ENCODE assay signal across 27 cellular contexts in genomic region chr10:75646931-75647330, GRCh38.
"Had no signal": no experiment of that assay in that cellular context is flagged by ENCODE, and none has a peak within 500 bp of the region (broad histone marks: within the 10 kb centered on the region; RNA-seq: fewer than 3 reads in every experiment).

No MANE protein-coding gene starts in this region.

- H3K4me1 Mint-ChIP-seq: activated CD4-positive, alpha-beta T cell treated with anti-CD3 and anti-CD28 coated beads for 36 hours; activated CD4-positive, alpha-beta T cell treated with anti-CD3 and anti-CD28 coated beads, Interleukin-2, amount 10 ng/mL, durations not matched to agents 24 days and 14 days; activated CD8-positive, alpha-beta memory T cell treated with anti-CD3 and anti-CD28 coated beads, Interleukin-2, amount 10 ng/mL, durations not matched to agents 7 days and 5 days; activated naive CD4-positive, alpha-beta T cell treated with anti-CD3 and anti-CD28 coated beads, Interleukin-2, amount 10 ng/mL, durations not matched to agents 7 days and 5 days; activated naive CD8-positive, alpha-beta T cell treated with anti-CD3 and anti-CD28 coated beads, Interleukin-2, amount 10 ng/mL, durations not matched to agents 7 days and 5 days; central memory CD8-positive, alpha-beta T cell had no signal

- H3K27me3 ChIP-seq: brain microvascular endothelial cell, esophagus squamous epithelium, gastroesophageal sphincter had no signal

- H3K27me3 Mint-ChIP-seq: activated naive CD4-positive, alpha-beta T cell treated with anti-CD3 and anti-CD28 coated beads, Interleukin-2, amount 10 ng/mL, durations not matched to agents 7 days and 5 days; central memory CD8-positive, alpha-beta T cell; effector memory CD8-positive, alpha-beta T cell had no signal

- H3K27ac ChIP-seq: brain microvascular endothelial cell, coronary artery had no signal

- DNase-seq: activated CD4-positive, alpha-beta memory T cell treated with anti-CD3 and anti-CD28 coated beads for 36 hours; activated CD4-positive, alpha-beta T cell treated with anti-CD3 and anti-CD28 coated beads for 36 hours; activated CD4-positive, alpha-beta T cell treated with anti-CD3 and anti-CD28 coated beads, Interleukin-2, amount 10 ng/mL, durations not matched to agents 24 days and 14 days; activated CD4-positive, CD25-positive, alpha-beta regulatory T cell; activated CD4-positive, CD25-positive, alpha-beta regulatory T cell treated with anti-CD3 and anti-CD28 coated beads, Interleukin-2, amount 50 U/mL, for 72 hours; activated CD8-positive, alpha-beta memory T cell treated with anti-CD3 and anti-CD28 coated beads, Interleukin-2, amount 10 ng/mL, durations not matched to agents 7 days and 5 days; activated CD8-positive, alpha-beta memory T cell treated with anti-CD3 and anti-CD28 coated beads, Interleukin-2, amount 50 U/mL, for 4 hours; activated CD8-positive, alpha-beta T cell treated with anti-CD3 and anti-CD28 coated beads, Interleukin-2, amount 10 ng/mL, durations not matched to agents 7 days and 5 days; activated gamma-delta T cell; activated naive CD4-positive, alpha-beta T cell; activated naive CD4-positive, alpha-beta T cell treated with anti-CD3 and anti-CD28 coated beads, Interleukin-2, amount 10 ng/mL, durations not matched to agents 7 days and 5 days; activated naive CD8-positive, alpha-beta T cell treated with anti-CD3 and anti-CD28 coated beads, Interleukin-2, amount 10 ng/mL, durations not matched to agents 7 days and 5 days; activated T-cell treated with anti-CD3 and anti-CD28 coated beads, Interleukin-2, amount 50 U/mL, for 1 hour; activated T-cell treated with anti-CD3 and anti-CD28 coated beads, Interleukin-2, amount 50 U/mL, for 72 hours; amniotic stem cell; brain microvascular endothelial cell; dermis blood vessel endothelial cell; effector CD4-positive, alpha-beta T cell; effector memory CD8-positive, alpha-beta T cell; erythroblast; esophagus squamous epithelium; foreskin melanocyte; T-helper 2 cell had no signal

- H3K4me3 ChIP-seq: coronary artery, gastroesophageal sphincter had no signal

- H3K36me3 ChIP-seq: brain microvascular endothelial cell, esophagus squamous epithelium, gastroesophageal sphincter had no signal

- H3K9me3 Mint-ChIP-seq: activated CD4-positive, alpha-beta memory T cell treated with anti-CD3 and anti-CD28 coated beads for 36 hours; activated CD4-positive, alpha-beta T cell treated with anti-CD3 and anti-CD28 coated beads, Interleukin-2, amount 10 ng/mL, durations not matched to agents 24 days and 14 days; activated naive CD4-positive, alpha-beta T cell treated with anti-CD3 and anti-CD28 coated beads, Interleukin-2, amount 10 ng/mL, durations not matched to agents 7 days and 5 days; activated naive CD8-positive, alpha-beta T cell treated with anti-CD3 and anti-CD28 coated beads, Interleukin-2, amount 10 ng/mL, durations not matched to agents 7 days and 5 days had no signal

- H3K4me3 Mint-ChIP-seq: activated CD4-positive, alpha-beta memory T cell treated with anti-CD3 and anti-CD28 coated beads for 36 hours; activated CD4-positive, alpha-beta T cell treated with anti-CD3 and anti-CD28 coated beads for 36 hours; activated CD4-positive, alpha-beta T cell treated with anti-CD3 and anti-CD28 coated beads, Interleukin-2, amount 10 ng/mL, durations not matched to agents 24 days and 14 days; activated CD8-positive, alpha-beta memory T cell treated with anti-CD3 and anti-CD28 coated beads, Interleukin-2, amount 10 ng/mL, durations not matched to agents 7 days and 5 days; activated CD8-positive, alpha-beta T cell treated with anti-CD3 and anti-CD28 coated beads, Interleukin-2, amount 10 ng/mL, durations not matched to agents 7 days and 5 days; activated naive CD4-positive, alpha-beta T cell treated with anti-CD3 and anti-CD28 coated beads, Interleukin-2, amount 10 ng/mL, durations not matched to agents 7 days and 5 days; activated naive CD8-positive, alpha-beta T cell treated with anti-CD3 and anti-CD28 coated beads, Interleukin-2, amount 10 ng/mL, durations not matched to agents 7 days and 5 days; activated T-cell treated with anti-CD3 and anti-CD28 coated beads, Interleukin-2, amount 50 U/mL, for 72 hours; central memory CD8-positive, alpha-beta T cell; effector memory CD8-positive, alpha-beta T cell had no signal

- H3K9me3 ChIP-seq: esophagus squamous epithelium, gastroesophageal sphincter had no signal

- H3K36me3 Mint-ChIP-seq: activated CD4-positive, alpha-beta memory T cell treated with anti-CD3 and anti-CD28 coated beads for 36 hours; activated CD8-positive, alpha-beta memory T cell treated with anti-CD3 and anti-CD28 coated beads, Interleukin-2, amount 10 ng/mL, durations not matched to agents 7 days and 5 days; activated naive CD4-positive, alpha-beta T cell treated with anti-CD3 and anti-CD28 coated beads, Interleukin-2, amount 10 ng/mL, durations not matched to agents 7 days and 5 days; activated naive CD4-positive, alpha-beta T cell treated with anti-CD3 and anti-CD28 coated beads, Interleukin-2, amount 50 U/mL, for 72 hours; activated naive CD8-positive, alpha-beta T cell treated with anti-CD3 and anti-CD28 coated beads, Interleukin-2, amount 10 ng/mL, durations not matched to agents 7 days and 5 days had no signal

- H3K27ac Mint-ChIP-seq: activated CD4-positive, alpha-beta memory T cell treated with anti-CD3 and anti-CD28 coated beads for 36 hours; activated CD4-positive, alpha-beta T cell treated with anti-CD3 and anti-CD28 coated beads for 36 hours; activated CD4-positive, alpha-beta T cell treated with anti-CD3 and anti-CD28 coated beads, Interleukin-2, amount 10 ng/mL, durations not matched to agents 24 days and 14 days; activated CD8-positive, alpha-beta memory T cell treated with anti-CD3 and anti-CD28 coated beads, Interleukin-2, amount 10 ng/mL, durations not matched to agents 7 days and 5 days; activated CD8-positive, alpha-beta T cell treated with anti-CD3 and anti-CD28 coated beads, Interleukin-2, amount 10 ng/mL, durations not matched to agents 7 days and 5 days; activated naive CD4-positive, alpha-beta T cell treated with anti-CD3 and anti-CD28 coated beads, Interleukin-2, amount 10 ng/mL, durations not matched to agents 7 days and 5 days; activated naive CD4-positive, alpha-beta T cell treated with anti-CD3 and anti-CD28 coated beads, Interleukin-2, amount 50 U/mL, for 72 hours; activated naive CD8-positive, alpha-beta T cell treated with anti-CD3 and anti-CD28 coated beads, Interleukin-2, amount 10 ng/mL, durations not matched to agents 7 days and 5 days; activated T-cell treated with anti-CD3 and anti-CD28 coated beads, Interleukin-2, amount 50 U/mL, for 72 hours; effector memory CD8-positive, alpha-beta T cell had no signal
